ENCODE assay signal across 8 cellular contexts in genomic region chr4:185534850-185535761, GRCh38. TPM values are rescaled to one million over a fixed set of nuclear protein-coding genes. Genes with fewer than 3 reads are reported as not detected.
DNase-seq lines count a peak whose midpoint lies in the region; ATAC-seq and TF ChIP-seq lines count a peak whose summit lies in the region.

Gene PDLIM3, minus strand, starts transcription at chr4:185535507. Its CDS starts 73 bp downstream, at chr4:185535434.

- intact Hi-C loops in dorsolateral prefrontal cortex (cut with DNase I), result loop anchor here in 1 of 2 donors (5.0 kb wide), 2 partner anchors 62 to 63 kb away; partner anchors contain the start of gene CCDC110
- intact Hi-C loops in right lobe of liver (cut with DNase I), result no loop called here

- H3K9me3 ChIP-seq in right lobe of liver (no peaks in the 10 kb centered on the region), stomach smooth muscle (ENCODE audit: control insufficient read depth in 2 of 2, low read length in 2 of 2) (no peaks in the 10 kb centered on the region)

- peak within 1 kb of the TSS; percentile 70 for H3K4me3 ChIP-seq in AG09309 (ENCODE audit: control insufficient read depth, low read depth, low read length)
- H3K4me3 ChIP-seq in dorsolateral prefrontal cortex, result peak within 1 kb of the TSS; percentile 49 to 88 (median 75)
- H3K4me3 ChIP-seq in right lobe of liver, result peak within 1 kb of the TSS; percentile 53 to 85 (median 57)
- peak within 1 kb of the TSS; percentile 94 for H3K4me3 ChIP-seq in stomach smooth muscle (ENCODE audit: low read length in 2 of 2)

- H3K27ac ChIP-seq in dorsolateral prefrontal cortex (peak within 1 kb of the TSS in 42 of 59 donors; percentile 1 to 83 (median 60)), right lobe of liver (peak within 1 kb of the TSS; percentile 60 to 86 (median 61)), stomach smooth muscle (ENCODE audit: low read length) (peak within 1 kb of the TSS; percentile 100)

- peak; percentile 65 for TF ChIP-seq POLR2A in right lobe of liver (IDR thresholded peaks at IDR 0.05)

- ATAC-seq in GM18502 (IDR thresholded peaks at IDR 0.05; ENCODE audit: poor library complexity, unreplicated experiment), result peak; percentile 57
- ATAC-seq in right lobe of liver, result peak; percentile 74 to 93 (median 86)

- H3K27me3 ChIP-seq in dorsolateral prefrontal cortex (peaks cover 0 to 30% (median 5%) of the 10 kb centered on the region in 45 donors), right lobe of liver (no peaks in the 10 kb centered on the region), stomach smooth muscle (ENCODE audit: control insufficient read depth in 1 of 2, insufficient read depth in 2 of 2, low read length in 2 of 2) (no peaks in the 10 kb centered on the region)

- H3K36me3 ChIP-seq in right lobe of liver (no peaks in the 10 kb centered on the region), stomach smooth muscle (ENCODE audit: control insufficient read depth in 2 of 2, insufficient read depth in 2 of 2, low read length in 2 of 2) (peaks cover 2% of the 10 kb centered on the region in 2 donors)

- H3K4me1 ChIP-seq in right lobe of liver (peaks cover 0 to 6% (median 0%) of the 10 kb centered on the region in 4 donors), stomach smooth muscle (ENCODE audit: control insufficient read depth, insufficient read depth, low read length) (peaks cover 30% of the 10 kb centered on the region)

- H3K9ac ChIP-seq in stomach smooth muscle (ENCODE audit: low read length in 2 of 2), result peak within 1 kb of the TSS; percentile 90 to 97

- TF ChIP-seq CTCF in AG09309 (IDR thresholded peaks at IDR 0.05; ENCODE audit: control insufficient read depth, insufficient read depth, low read depth, low read length, missing control alignments) (no peak), dorsolateral prefrontal cortex (IDR thresholded peaks at IDR 0.05 in 54 of 56, conservative IDR thresholded peaks at IDR 0.05 in 2 of 56; ENCODE audit: low read depth in 1 of 56, partially characterized antibody in 56 of 56) (peak in 14 of 56 donors; percentile 6 to 47 (median 19)), right lobe of liver (IDR thresholded peaks at IDR 0.05) (peak in 1 of 4 donors; percentile 8)

- 2% methylated on average over 35 of the region's 87 CpGs for WGBS in right lobe of liver (ENCODE audit: insufficient coverage, low coverage, low lambda C conversion rate, missing lambda C conversion rate)

- DNase-seq in AG09309 (ENCODE audit: low read depth), result no peak
- peak; percentile 62 for DNase-seq in NCI-H748 treated with DMSO at 0.1 percent for 48 hours (lab: John Stamatoyannopoulos, UW)
- peak in 7 of 10 donors; percentile 12 to 75 (median 54) for DNase-seq in dorsolateral prefrontal cortex
- DNase-seq in right lobe of liver, result peak; percentile 54 to 76 (median 56)
- no peak for DNase-seq in DMS114 treated with DMSO at 0.1 percent for 48 hours (lab: John Stamatoyannopoulos, UW; ENCODE audit: unreplicated experiment)
- DNase-seq in NAMALWA (ENCODE audit: low spot score), result no peak

RNA-seq across cellular contexts. Expression of gene PDLIM3, which starts in this region (rescaled TPM):
- total RNA-seq in dorsolateral prefrontal cortex, result 10 to 100 TPM in 104 of 120 experiments, 1 to 10 TPM in 16; 6.9 to 29.7 (median 13.2) TPM
- total RNA-seq in right lobe of liver, result 10 to 100 TPM in 2 of 6 experiments, 1 to 10 TPM in 4; 1.8 to 23.7 (median 6.1) TPM

Comparison
In these comparisons a context has a peak if more than half of its experiments do, and no peak if none do; other contexts are left out.
1. DNase-seq: peak in NCI-H748 treated with DMSO at 0.1 percent for 48 hours (single experiment), dorsolateral prefrontal cortex (7 of 10) and right lobe of liver (3 of 3); none in AG09309 (single experiment), DMS114 treated with DMSO at 0.1 percent for 48 hours (single experiment) and NAMALWA (single experiment).
2. Peak in every context shown above with its lines, with median percentiles within 50 percentile points of each other: H3K4me3 ChIP-seq and H3K27ac ChIP-seq.